1 cellular context compared by ENCODE assay signal in the genomic region with DNA sequence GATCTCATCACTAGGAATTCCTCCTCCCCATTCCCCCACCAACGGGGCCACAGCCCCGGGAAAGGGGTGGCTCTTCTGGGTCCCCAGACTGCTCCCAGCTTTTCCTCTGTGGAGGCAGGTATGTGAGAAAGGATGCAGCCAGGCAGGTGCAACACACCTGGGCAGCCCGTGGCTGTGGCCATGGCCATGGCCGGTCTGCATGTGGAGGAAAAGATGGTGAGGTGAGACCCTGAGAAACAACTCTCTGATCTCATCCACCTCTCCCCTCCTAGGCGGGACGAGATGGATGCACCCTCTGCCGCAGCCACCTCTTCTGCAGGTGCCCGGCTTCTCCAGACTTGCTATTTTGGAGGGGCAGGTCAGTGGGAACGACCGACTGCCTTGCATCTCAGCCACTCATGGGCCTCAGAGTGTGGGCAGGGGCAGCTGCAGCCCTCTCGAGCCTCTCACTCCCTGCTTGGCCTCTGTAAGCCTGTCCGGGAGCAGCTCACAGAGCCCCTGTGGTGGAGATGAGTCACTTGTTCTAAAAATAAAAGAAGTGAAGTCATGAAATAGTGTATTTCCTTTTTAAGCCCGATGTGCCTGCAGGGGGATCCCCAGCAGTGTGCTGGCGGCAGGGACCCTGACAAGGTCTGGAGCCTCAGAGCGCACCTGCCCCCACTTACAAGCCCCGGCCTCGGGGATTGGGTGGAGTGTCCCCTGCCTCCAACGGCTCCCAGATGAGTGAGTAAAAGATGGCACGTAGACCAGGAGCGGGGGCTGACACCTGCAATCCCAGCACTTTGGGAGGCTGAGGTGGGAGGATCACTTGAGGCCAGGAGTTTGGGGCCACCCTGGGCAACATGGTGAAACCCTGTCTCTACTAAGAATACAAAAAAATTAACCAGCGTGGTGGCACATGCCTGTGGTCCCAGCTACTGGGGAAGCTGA.
TF ChIP-seq lines count a peak whose summit lies in the region.

No MANE protein-coding gene starts in this region.

TF ChIP-seq in HEK293, 187 proteins besides CTCF, POLR2A, EP300 and RAD21 (continued from another document):
- peak; percentile 80; the same call in 1 of the 2 replicates for TF ChIP-seq GLIS2 (tag by site-specific recombination; IDR thresholded peaks at IDR 0.05)
- no peak for TF ChIP-seq ZNF645 (tag by site-specific recombination; IDR thresholded peaks at IDR 0.05)
- peak; percentile 57; the same call in 1 of the 2 replicates for TF ChIP-seq ZBTB48 (tag by site-specific recombination; IDR thresholded peaks at IDR 0.05)
- no peak for TF ChIP-seq ZNF24 (tag by site-specific recombination; IDR thresholded peaks at IDR 0.05)
- no peak for TF ChIP-seq ZSCAN30 (tag by site-specific recombination; IDR thresholded peaks at IDR 0.05)
- TF ChIP-seq ZEB2 (tag by site-specific recombination; IDR thresholded peaks at IDR 0.05) = peak; percentile 59; the same call in 1 of the 2 replicates
- TF ChIP-seq ZBTB8A (tag by site-specific recombination; IDR thresholded peaks at IDR 0.05) = no peak
- no peak for TF ChIP-seq ZBTB49 (tag by site-specific recombination; IDR thresholded peaks at IDR 0.05; ENCODE audit: low read depth)
- TF ChIP-seq, protein P1, sequence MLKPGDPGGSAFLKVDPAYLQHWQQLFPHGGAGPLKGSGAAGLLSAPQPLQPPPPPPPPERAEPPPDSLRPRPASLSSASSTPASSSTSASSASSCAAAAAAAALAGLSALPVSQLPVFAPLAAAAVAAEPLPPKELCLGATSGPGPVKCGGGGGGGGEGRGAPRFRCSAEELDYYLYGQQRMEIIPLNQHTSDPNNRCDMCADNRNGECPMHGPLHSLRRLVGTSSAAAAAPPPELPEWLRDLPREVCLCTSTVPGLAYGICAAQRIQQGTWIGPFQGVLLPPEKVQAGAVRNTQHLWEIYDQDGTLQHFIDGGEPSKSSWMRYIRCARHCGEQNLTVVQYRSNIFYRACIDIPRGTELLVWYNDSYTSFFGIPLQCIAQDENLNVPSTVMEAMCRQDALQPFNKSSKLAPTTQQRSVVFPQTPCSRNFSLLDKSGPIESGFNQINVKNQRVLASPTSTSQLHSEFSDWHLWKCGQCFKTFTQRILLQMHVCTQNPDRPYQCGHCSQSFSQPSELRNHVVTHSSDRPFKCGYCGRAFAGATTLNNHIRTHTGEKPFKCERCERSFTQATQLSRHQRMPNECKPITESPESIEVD (tag by site-specific recombination; IDR thresholded peaks at IDR 0.05) = no peak
- TF ChIP-seq, protein P2, sequence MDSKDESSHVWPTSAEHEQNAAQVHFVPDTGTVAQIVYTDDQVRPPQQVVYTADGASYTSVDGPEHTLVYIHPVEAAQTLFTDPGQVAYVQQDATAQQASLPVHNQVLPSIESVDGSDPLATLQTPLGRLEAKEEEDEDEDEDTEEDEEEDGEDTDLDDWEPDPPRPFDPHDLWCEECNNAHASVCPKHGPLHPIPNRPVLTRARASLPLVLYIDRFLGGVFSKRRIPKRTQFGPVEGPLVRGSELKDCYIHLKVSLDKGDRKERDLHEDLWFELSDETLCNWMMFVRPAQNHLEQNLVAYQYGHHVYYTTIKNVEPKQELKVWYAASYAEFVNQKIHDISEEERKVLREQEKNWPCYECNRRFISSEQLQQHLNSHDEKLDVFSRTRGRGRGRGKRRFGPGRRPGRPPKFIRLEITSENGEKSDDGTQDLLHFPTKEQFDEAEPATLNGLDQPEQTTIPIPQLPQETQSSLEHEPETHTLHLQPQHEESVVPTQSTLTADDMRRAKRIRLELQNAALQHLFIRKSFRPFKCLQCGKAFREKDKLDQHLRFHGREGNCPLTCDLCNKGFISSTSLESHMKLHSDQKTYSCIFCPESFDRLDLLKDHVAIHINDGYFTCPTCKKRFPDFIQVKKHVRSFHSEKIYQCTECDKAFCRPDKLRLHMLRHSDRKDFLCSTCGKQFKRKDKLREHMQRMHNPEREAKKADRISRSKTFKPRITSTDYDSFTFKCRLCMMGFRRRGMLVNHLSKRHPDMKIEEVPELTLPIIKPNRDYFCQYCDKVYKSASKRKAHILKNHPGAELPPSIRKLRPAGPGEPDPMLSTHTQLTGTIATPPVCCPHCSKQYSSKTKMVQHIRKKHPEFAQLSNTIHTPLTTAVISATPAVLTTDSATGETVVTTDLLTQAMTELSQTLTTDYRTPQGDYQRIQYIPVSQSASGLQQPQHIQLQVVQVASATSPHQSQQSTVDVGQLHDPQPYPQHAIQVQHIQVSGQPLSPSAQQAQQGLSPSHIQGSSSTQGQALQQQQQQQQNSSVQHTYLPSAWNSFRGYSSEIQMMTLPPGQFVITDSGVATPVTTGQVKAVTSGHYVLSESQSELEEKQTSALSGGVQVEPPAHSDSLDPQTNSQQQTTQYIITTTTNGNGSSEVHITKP (tag by site-specific recombination; IDR thresholded peaks at IDR 0.05) = peak; percentile 86
- peak; percentile 50 for TF ChIP-seq ZNF629 (tag by site-specific recombination; IDR thresholded peaks at IDR 0.05)
- peak; percentile 41; the same call in 1 of the 2 replicates for TF ChIP-seq SP7 (tag by site-specific recombination; IDR thresholded peaks at IDR 0.05)
- TF ChIP-seq ZBTB17 (tag by site-specific recombination; IDR thresholded peaks at IDR 0.05) = 0 out of 2 replicates have a peak, but pooled peaks have one; percentile 34
- no peak for TF ChIP-seq ZNF791 (tag by site-specific recombination; IDR thresholded peaks at IDR 0.05)
- TF ChIP-seq, protein P3, sequence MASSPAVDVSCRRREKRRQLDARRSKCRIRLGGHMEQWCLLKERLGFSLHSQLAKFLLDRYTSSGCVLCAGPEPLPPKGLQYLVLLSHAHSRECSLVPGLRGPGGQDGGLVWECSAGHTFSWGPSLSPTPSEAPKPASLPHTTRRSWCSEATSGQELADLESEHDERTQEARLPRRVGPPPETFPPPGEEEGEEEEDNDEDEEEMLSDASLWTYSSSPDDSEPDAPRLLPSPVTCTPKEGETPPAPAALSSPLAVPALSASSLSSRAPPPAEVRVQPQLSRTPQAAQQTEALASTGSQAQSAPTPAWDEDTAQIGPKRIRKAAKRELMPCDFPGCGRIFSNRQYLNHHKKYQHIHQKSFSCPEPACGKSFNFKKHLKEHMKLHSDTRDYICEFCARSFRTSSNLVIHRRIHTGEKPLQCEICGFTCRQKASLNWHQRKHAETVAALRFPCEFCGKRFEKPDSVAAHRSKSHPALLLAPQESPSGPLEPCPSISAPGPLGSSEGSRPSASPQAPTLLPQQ (tag by site-specific recombination; IDR thresholded peaks at IDR 0.05) = peak; percentile 93
- TF ChIP-seq GLIS1 (tag by site-specific recombination; IDR thresholded peaks at IDR 0.05) = peak; percentile 71
